In the genomic region with DNA sequence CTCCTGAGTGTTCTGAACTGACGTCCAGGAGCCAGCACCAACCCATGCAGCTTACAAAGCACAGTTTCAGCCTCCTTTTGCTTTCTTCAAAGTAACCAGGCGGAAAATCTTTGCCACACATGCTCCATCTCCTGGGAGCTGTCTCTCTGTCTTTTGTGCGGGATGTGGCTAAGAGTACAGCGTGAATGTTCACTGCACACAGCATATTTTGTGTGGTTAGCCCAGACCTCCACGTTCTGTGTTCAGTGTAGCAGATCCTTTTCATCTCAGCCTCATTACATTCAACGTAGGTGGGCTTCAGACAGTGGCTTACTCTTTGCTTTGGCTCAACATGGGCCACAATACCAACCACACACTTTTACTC, we compare ENCODE assay signal across 17 cellular contexts.
DNase-seq lines count a peak whose midpoint lies in the region; ATAC-seq and TF ChIP-seq lines count a peak whose summit lies in the region.
"Had no signal": no experiment of that assay in that cellular context is flagged by ENCODE, and none has a peak within 500 bp of the region (broad histone marks: within the 10 kb centered on the region; RNA-seq: fewer than 3 reads in every experiment).

No MANE protein-coding gene starts in this region.

- intact Hi-C loops in cardiac septum (cut with DNase I) (no loop called here), Right ventricle myocardium superior (cut with DNase I) (no loop called here), transverse colon (cut with DNase I; ENCODE audit: low total_unique reads) (no loop called here)

- peaks cover 46 to 53% of the 10 kb centered on the region in 2 donors for H3K4me1 ChIP-seq in mucosa of rectum (ENCODE audit: control insufficient read depth in 2 of 2, insufficient read depth in 2 of 2, low read length in 2 of 2)
- H3K4me1 ChIP-seq in transverse colon = peaks cover 8 to 54% (median 29%) of the 10 kb centered on the region in 4 donors

- no peaks in the 10 kb centered on the region for H3K9me3 Mint-ChIP-seq in brain
- H3K9me3 Mint-ChIP-seq: activated B cell treated with CpG ODN at 0.5 μM for 24 hours; activated naive CD4-positive, alpha-beta T cell treated with anti-CD3 and anti-CD28 coated beads for 36 hours; stimulated activated naive CD8-positive, alpha-beta T cell treated with anti-CD3 and anti-CD28 coated beads, Interleukin-15, Interleukin-2, amounts not matched to agents 100 ng/mL and 50 ng/mL, for 24 hours; T-helper 1 cell treated with Interleukin-12 subunit alpha and Interleukin-12 subunit beta and Interleukin-4 antibody, amounts not matched to agents 30 μg/mL and 1 μg/mL, for 36 hours had no signal

- TF ChIP-seq CTCF in brain (conservative IDR thresholded peaks at IDR 0.05) (no peak), transverse colon (IDR thresholded peaks at IDR 0.05) (no peak), foreskin fibroblast (IDR thresholded peaks at IDR 0.05; ENCODE audit: low read depth, low read length) (no peak)

- H3K4me3 ChIP-seq in mucosa of rectum (ENCODE audit: low read length in 2 of 2) = peak overlapping the region in 1 of 2 donors; percentile 45
- H3K4me3 ChIP-seq in transverse colon = no peak overlapping the region
- H3K4me3 ChIP-seq in foreskin fibroblast (ENCODE audit: low read depth in 1 of 2, low read length in 2 of 2) = no peak overlapping the region
- H3K4me3 ChIP-seq: spleen had no signal

- H3K9ac ChIP-seq in mucosa of rectum (ENCODE audit: low read depth in 1 of 2, low read length in 2 of 2) = peak overlapping the region; percentile 38 to 56

- H3K36me3 ChIP-seq in mucosa of rectum (ENCODE audit: control insufficient read depth in 2 of 2, insufficient read depth in 2 of 2, low read length in 2 of 2) (no peaks in the 10 kb centered on the region), transverse colon (no peaks in the 10 kb centered on the region)

- H3K4me1 Mint-ChIP-seq in brain = peaks cover 84% of the 10 kb centered on the region
- H3K4me1 Mint-ChIP-seq: activated B cell treated with CpG ODN at 0.5 μM for 24 hours; CD4-positive, alpha-beta memory T cell had no signal

- peak; percentile 46 for DNase-seq in cardiac septum (ENCODE audit: low spot score)
- no peak for DNase-seq in Right ventricle myocardium superior
- DNase-seq in transverse colon = no peak
- no peak for DNase-seq in NCI-H446 treated with DMSO at 0.1 percent for 48 hours (lab: John Stamatoyannopoulos, UW)
- DNase-seq in foreskin fibroblast = no peak
- DNase-seq: 8988T; activated B cell treated with CpG ODN at 0.5 μM for 24 hours; activated naive CD4-positive, alpha-beta T cell treated with anti-CD3 and anti-CD28 coated beads for 36 hours; CD4-positive, alpha-beta memory T cell; effector memory CD8-positive, alpha-beta T cell; NCI-H1930; spleen had no signal

- no peaks in the 10 kb centered on the region for H3K9me3 ChIP-seq in mucosa of rectum (ENCODE audit: control insufficient read depth in 2 of 2, low read length in 2 of 2)
- H3K9me3 ChIP-seq in transverse colon = no peaks in the 10 kb centered on the region
- H3K9me3 ChIP-seq: spleen had no signal

- ATAC-seq in Right ventricle myocardium superior (ENCODE audit: poor library complexity) (no peak), HG02610 (IDR thresholded peaks at IDR 0.05; ENCODE audit: unreplicated experiment) (no peak)
- ATAC-seq: effector memory CD8-positive, alpha-beta T cell had no signal

- H3K27me3 ChIP-seq in mucosa of rectum (ENCODE audit: control insufficient read depth in 2 of 2, insufficient read depth in 2 of 2, low read length in 2 of 2) (no peaks in the 10 kb centered on the region), transverse colon (no peaks in the 10 kb centered on the region)
- H3K27me3 ChIP-seq: spleen had no signal

- 56 to 66% methylated on average over 5 to 6 of the region's 6 CpGs for WGBS in transverse colon (ENCODE audit: low coverage in 1 of 2), 2 donors

- TF ChIP-seq POLR2A in transverse colon (IDR thresholded peaks at IDR 0.05) = no peak

- H3K4me3 Mint-ChIP-seq in brain = peak overlapping the region; percentile 7 to 67 (median 52)
- H3K4me3 Mint-ChIP-seq: activated B cell treated with CpG ODN at 0.5 μM for 24 hours; activated naive CD4-positive, alpha-beta T cell treated with anti-CD3 and anti-CD28 coated beads for 36 hours; CD4-positive, alpha-beta memory T cell; effector memory CD8-positive, alpha-beta T cell; stimulated activated naive CD8-positive, alpha-beta T cell treated with anti-CD3 and anti-CD28 coated beads, Interleukin-15, Interleukin-2, amounts not matched to agents 100 ng/mL and 50 ng/mL, for 24 hours; T-helper 1 cell treated with Interleukin-12 subunit alpha and Interleukin-12 subunit beta and Interleukin-4 antibody, amounts not matched to agents 30 μg/mL and 1 μg/mL, for 36 hours had no signal

- H3K27me3 Mint-ChIP-seq in brain = peaks cover 14% of the 10 kb centered on the region
- H3K27me3 Mint-ChIP-seq: activated B cell treated with CpG ODN at 0.5 μM for 24 hours had no signal

- peak overlapping the region in 4 of 5 experiments; percentile 79 to 88 (median 83) for H3K27ac Mint-ChIP-seq in brain
- H3K27ac Mint-ChIP-seq: activated B cell treated with CpG ODN at 0.5 μM for 24 hours; activated naive CD4-positive, alpha-beta T cell treated with anti-CD3 and anti-CD28 coated beads for 36 hours; CD4-positive, alpha-beta memory T cell; effector memory CD8-positive, alpha-beta T cell; stimulated activated naive CD8-positive, alpha-beta T cell treated with anti-CD3 and anti-CD28 coated beads, Interleukin-15, Interleukin-2, amounts not matched to agents 100 ng/mL and 50 ng/mL, for 24 hours; T-helper 1 cell treated with Interleukin-12 subunit alpha and Interleukin-12 subunit beta and Interleukin-4 antibody, amounts not matched to agents 30 μg/mL and 1 μg/mL, for 36 hours had no signal

- TF ChIP-seq EP300 in transverse colon (IDR thresholded peaks at IDR 0.05; ENCODE audit: low read depth) = no peak

- in situ Hi-C loops in transverse colon (cut with MboI; ENCODE audit: low pct_ligation_motif_present in 1 of 4, low pct_unique_long_range_greater_than_20kb in 1 of 4, low sequenced_read_pairs in 3 of 4) = no loop called here

- H3K36me3 Mint-ChIP-seq in brain = no peaks in the 10 kb centered on the region
- H3K36me3 Mint-ChIP-seq: CD4-positive, alpha-beta memory T cell had no signal

- H3K27ac ChIP-seq in mucosa of rectum (ENCODE audit: low read depth in 2 of 2, low read length in 2 of 2) (peak overlapping the region; percentile 74 to 88), transverse colon (peak overlapping the region; percentile 80 to 87 (median 84))
